ENCODE assay signal across 24 cellular contexts in the genomic region with DNA sequence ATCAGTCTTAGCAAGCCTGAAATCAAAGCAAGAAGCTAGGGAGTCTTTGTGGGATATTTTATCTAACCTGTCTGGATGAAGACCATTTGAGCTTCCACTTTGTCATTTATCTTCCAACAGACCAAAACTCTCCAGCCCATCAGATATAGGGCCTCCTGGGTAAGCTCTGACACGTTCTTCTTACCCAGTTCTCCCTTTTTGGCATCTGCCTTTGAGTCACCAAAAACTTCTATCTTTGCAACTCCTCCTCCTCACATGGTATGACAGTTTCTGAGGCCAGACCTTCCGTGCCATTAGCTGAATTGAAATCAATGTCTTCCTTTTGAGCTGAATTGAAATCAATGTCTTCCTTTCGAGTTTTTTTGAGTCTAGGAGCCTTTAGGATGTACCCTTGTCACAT.
"Had no signal": no experiment of that assay in that cellular context is flagged by ENCODE, and none has a peak within 500 bp of the region (broad histone marks: within the 10 kb centered on the region; RNA-seq: fewer than 3 reads in every experiment).

No MANE protein-coding gene starts in this region.

- DNase-seq: dorsolateral prefrontal cortex; effector CD4-positive, alpha-beta T cell; heart left ventricle; kidney; mucosa of descending colon; naive B cell; right lobe of liver; small intestine; stimulated activated CD4-positive, alpha-beta T cell treated with anti-CD3 and anti-CD28 coated beads, Interleukin-1b, Interleukin-23, amount 100 ng/mL, for 48 hours; stimulated activated CD4-positive, alpha-beta T cell treated with anti-CD3 and anti-CD28 coated beads, Interleukin-4, amount 100 ng/mL, for 1 hour; stimulated activated CD8-positive, alpha-beta memory T cell treated with anti-CD3 and anti-CD28 coated beads, Interleukin-4, amount 100 ng/mL, for 48 hours; stomach; thyroid gland had no signal

- H3K4me3 ChIP-seq: dorsolateral prefrontal cortex, heart left ventricle, hepatocyte, lung, mucosa of descending colon, neural progenitor cell, right lobe of liver, stomach, thyroid gland, vagina had no signal

- H3K4me1 Mint-ChIP-seq: memory B cell, mesothelial cell of epicardium, naive B cell had no signal

- H3K4me1 ChIP-seq: heart left ventricle, neural progenitor cell, parathyroid adenoma, right lobe of liver, stomach, thyroid gland, vagina had no signal

- H3K27ac ChIP-seq: dorsolateral prefrontal cortex, heart left ventricle, hepatocyte, neural progenitor cell, parathyroid adenoma, right lobe of liver, stomach, thyroid gland, vagina had no signal

- H3K27ac Mint-ChIP-seq: memory B cell, mesothelial cell of epicardium, naive B cell, nephron, neural progenitor cell, progenitor cell of endocrine pancreas had no signal

- H3K27me3 ChIP-seq: dorsolateral prefrontal cortex, heart left ventricle, hepatocyte, right lobe of liver, thyroid gland, vagina had no signal

- H3K9me3 ChIP-seq: right lobe of liver, thyroid gland, vagina had no signal

- H3K36me3 ChIP-seq: heart left ventricle, neural progenitor cell, right lobe of liver, stomach, thyroid gland, vagina had no signal

- H3K4me3 Mint-ChIP-seq: memory B cell, mesothelial cell of epicardium, naive B cell, nephron, neural progenitor cell had no signal

- ATAC-seq: heart left ventricle, mucosa of descending colon had no signal

- FAIRE-seq: colon, frontal cortex, kidney, small intestine had no signal
